1 cellular context compared by ENCODE assay signal in the genomic region with DNA sequence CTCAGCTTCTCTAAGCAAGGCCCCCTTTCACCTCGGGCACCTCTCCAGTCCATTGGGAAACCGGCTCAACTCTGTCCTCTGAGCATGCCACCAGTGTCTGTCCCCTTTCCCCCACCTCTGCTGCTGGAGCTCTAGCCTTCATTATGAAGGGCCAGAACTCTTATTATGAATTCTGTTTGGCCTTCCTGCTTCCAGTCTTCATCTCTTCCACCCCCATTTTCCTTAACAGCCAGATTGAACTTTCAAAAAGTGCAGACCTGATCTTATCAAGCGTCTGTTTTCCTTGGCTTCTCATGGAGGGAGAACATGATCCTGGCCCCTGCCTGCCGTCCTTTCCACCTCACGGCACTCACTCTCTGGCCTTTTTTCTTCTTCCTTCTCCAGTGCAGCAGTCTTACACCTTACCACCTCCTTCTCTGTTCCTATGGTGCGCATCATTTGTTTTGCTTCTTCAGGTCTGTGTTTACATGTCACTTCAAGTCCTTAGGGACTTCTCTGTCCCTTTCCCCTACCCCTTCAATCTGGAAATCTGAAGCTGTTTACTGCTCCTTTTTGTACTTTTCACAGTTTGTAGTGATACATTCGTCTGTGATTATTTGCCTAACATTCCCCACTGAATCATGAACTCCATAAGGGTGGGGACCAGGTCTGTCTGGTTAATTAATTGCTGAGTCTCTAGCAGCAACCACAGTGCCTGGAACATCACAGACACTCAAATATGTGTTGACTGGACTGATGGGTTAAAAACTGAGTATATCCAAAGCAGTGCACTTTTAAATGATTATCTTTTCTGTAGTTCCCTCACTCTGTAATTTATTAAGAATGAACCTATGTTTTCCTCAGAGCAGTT.
TF ChIP-seq lines count a peak whose summit lies in the region.

No MANE protein-coding gene starts in this region.

TF ChIP-seq in HepG2, 621 proteins besides CTCF, POLR2A, EP300 and RAD21:
- TF ChIP-seq ZBTB38 (CRISPR knock-in tag; IDR thresholded peaks at IDR 0.05) (0 out of 2 replicates have a peak, but pooled peaks have one; percentile 21), ZBTB4 (CRISPR knock-in tag; IDR thresholded peaks at IDR 0.05; ENCODE audit: borderline replicate concordance) (0 out of 2 replicates have a peak, but pooled peaks have one; percentile 29), PATZ1 (CRISPR knock-in tag; IDR thresholded peaks at IDR 0.05) (no peak), ONECUT2 (CRISPR knock-in tag; IDR thresholded peaks at IDR 0.05) (no peak), ZSCAN29 (CRISPR knock-in tag; conservative IDR thresholded peaks at IDR 0.05) (0 out of 2 replicates have a peak, but pooled peaks have one; percentile 10), ELF3 (CRISPR knock-in tag; IDR thresholded peaks at IDR 0.05) (0 out of 2 replicates have a peak, but pooled peaks have one; percentile 11), ZNF646 (CRISPR knock-in tag; IDR thresholded peaks at IDR 0.05) (no peak)
